8 cellular contexts compared by ENCODE assay signal in the genomic region with DNA sequence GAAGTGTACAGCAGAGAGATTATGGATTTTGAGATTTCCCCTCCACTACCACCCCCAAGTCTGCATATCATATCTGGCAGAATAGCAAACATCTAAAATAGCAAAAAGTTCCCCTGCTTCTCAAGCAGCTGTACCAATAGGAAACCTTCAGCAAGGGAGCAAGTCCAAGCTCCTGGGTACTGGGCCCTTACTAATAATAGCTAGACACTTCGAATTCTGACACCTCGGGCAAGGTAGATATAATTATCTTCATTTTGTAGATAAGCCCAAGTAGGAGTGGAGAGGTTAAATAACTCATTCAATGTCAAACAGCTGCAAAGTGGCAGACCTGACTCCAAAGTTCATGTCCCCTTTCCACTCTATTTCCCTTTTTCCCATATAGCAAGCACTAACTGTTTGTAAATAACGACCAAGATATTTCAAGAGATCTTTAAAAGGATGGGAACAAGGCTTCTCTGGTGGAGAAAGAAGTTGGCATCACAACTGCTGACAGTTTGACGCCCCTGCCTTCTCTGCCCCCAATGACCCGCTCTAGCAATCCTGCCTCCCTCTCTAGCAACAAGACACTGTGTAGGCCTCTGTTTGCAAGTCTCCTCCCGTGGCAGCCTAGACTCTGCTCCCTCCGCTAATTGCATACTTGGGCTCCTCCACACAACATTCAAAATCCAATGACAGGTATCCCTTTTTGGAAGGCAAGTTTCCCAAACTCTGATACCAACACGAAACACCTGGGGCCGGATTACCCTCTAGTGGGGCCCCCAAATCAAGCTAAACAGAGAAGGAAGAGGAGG. TPM values are rescaled to one million over a fixed set of nuclear protein-coding genes. Genes with fewer than 3 reads are reported as not detected.
DNase-seq lines count a peak whose midpoint lies in the region; TF ChIP-seq lines count a peak whose summit lies in the region.

No MANE protein-coding gene starts in this region.

- intact Hi-C loops in PC-9 (cut with micrococcal nuclease; ENCODE audit: unreplicated experiment): loop anchor here (2.0 to 5.0 kb wide), 2 partner anchors 18 to 311 kb away; a partner anchor contains a TSS

- 12 to 13% methylated on average over 9 of the region's 9 CpGs for WGBS in GM23248 (ENCODE audit: low coverage in 1 of 2, low lambda C conversion rate in 2 of 2, missing lambda C conversion rate in 2 of 2), 2 experiments
- whole genome bisulfite sequencing in ectodermal cell, 2 experiments: 41 to 43% methylated on average over 9 of the region's 9 CpGs

- in situ Hi-C loops in GM23248 (cut with MboI): no loop called here

- H3K79me2 ChIP-seq in GM23248 (ENCODE audit: insufficient read depth) (peaks cover 55% of the 10 kb centered on the region), PC-9 (ENCODE audit: low read depth) (peaks cover 50% of the 10 kb centered on the region)

- H3K36me3 ChIP-seq in GM23248 (ENCODE audit: low read depth): no peaks in the 10 kb centered on the region
- H3K36me3 ChIP-seq in PC-9 (ENCODE audit: low read depth): no peaks in the 10 kb centered on the region
- H3K36me3 ChIP-seq in ectodermal cell (ENCODE audit: control insufficient read depth, insufficient read depth, low read length): no peaks in the 10 kb centered on the region
- peaks cover 5% of the 10 kb centered on the region for H3K36me3 ChIP-seq in muscle layer of colon (ENCODE audit: insufficient read depth, low read length)

- H3F3A ChIP-seq in GM23248 (ENCODE audit: insufficient read depth) (peaks cover 38% of the 10 kb centered on the region), PC-9 (ENCODE audit: insufficient read depth, low read depth) (no peaks in the 10 kb centered on the region)

- H3K27ac ChIP-seq in GM23248 (peak overlapping the region; percentile 96), PC-9 (peak overlapping the region; percentile 28; the same call in 1 of the 2 replicates), ectodermal cell (ENCODE audit: insufficient read depth, low read depth, low read length, poor library complexity, severe bottlenecking) (no peak overlapping the region), muscle layer of colon (ENCODE audit: low read depth, low read length) (peak overlapping the region; percentile 94)

- H3K4me2 ChIP-seq in GM23248 (ENCODE audit: unreplicated experiment): peak overlapping the region; percentile 96
- H3K4me2 ChIP-seq in PC-9: peak overlapping the region; percentile 79

- H3K9me2 ChIP-seq in GM23248 (ENCODE audit: insufficient read depth) (no peaks in the 10 kb centered on the region), PC-9 (ENCODE audit: insufficient read depth) (no peaks in the 10 kb centered on the region)

- peak overlapping the region; percentile 97 for H2AFZ ChIP-seq in GM23248
- H2AFZ ChIP-seq in PC-9: peak overlapping the region; percentile 98

- H3K27me3 ChIP-seq in GM23248 (replicated peaks; ENCODE audit: insufficient read depth) (peaks cover 6% of the 10 kb centered on the region; the same call in 1 of the 2 replicates), PC-9 (ENCODE audit: insufficient read depth, low read depth) (peaks cover 9% of the 10 kb centered on the region), ectodermal cell (ENCODE audit: control insufficient read depth, insufficient read depth, low read length, poor library complexity, severe bottlenecking) (no peaks in the 10 kb centered on the region), muscle layer of colon (ENCODE audit: control insufficient read depth in 1 of 2, insufficient read depth in 2 of 2, low read length in 2 of 2) (no peaks in the 10 kb centered on the region)

- POLR2A ChIA-PET in PC-9 (lab: Charles Lee; ENCODE audit: unreplicated experiment): interaction anchor here (0.5 to 0.7 kb wide), 3 partner anchors 136 to 839 kb away, joined by 6 to 7 read pairs (median 6); no protein-coding TSS in a partner anchor

- H3K9me3 ChIP-seq in GM23248 (ENCODE audit: low read depth): no peaks in the 10 kb centered on the region
- no peaks in the 10 kb centered on the region for H3K9me3 ChIP-seq in PC-9 (ENCODE audit: insufficient read depth, low read depth)
- H3K9me3 ChIP-seq in ectodermal cell (ENCODE audit: control insufficient read depth, low read length): peaks cover 8% of the 10 kb centered on the region
- H3K9me3 ChIP-seq in muscle layer of colon (ENCODE audit: low read length): peaks cover 6% of the 10 kb centered on the region

- peaks cover 32% of the 10 kb centered on the region for H3K4me1 ChIP-seq in GM23248 (ENCODE audit: insufficient read depth)
- H3K4me1 ChIP-seq in PC-9 (replicated peaks; ENCODE audit: insufficient read depth): peaks cover 7% of the 10 kb centered on the region
- peaks cover 7% of the 10 kb centered on the region for H3K4me1 ChIP-seq in ectodermal cell (ENCODE audit: control insufficient read depth, insufficient read depth, low read length)
- H3K4me1 ChIP-seq in muscle layer of colon (ENCODE audit: insufficient read depth, low read length): peaks cover 10% of the 10 kb centered on the region

- no peak for TF ChIP-seq CTCF in PC-9 (conservative IDR thresholded peaks at IDR 0.05)

- CTCF ChIA-PET in PC-9 (lab: Charles Lee): no interaction called here

- DNase-seq in COLO668 (lab: John Stamatoyannopoulos, UW; ENCODE audit: unreplicated experiment) (peak; percentile 37), GM23248 (peak; percentile 15), PC-9 (no peak), NCI-H2029 (lab: John Stamatoyannopoulos, UW) (no peak), erythroblast (lab: John Stamatoyannopoulos, UW) (no peak)
- DNase-seq in activated CD8-positive, alpha-beta memory T cell treated with anti-CD3 and anti-CD28 coated beads for 24 hours: no peak

- no peak for TF ChIP-seq POLR2A in erythroblast (IDR thresholded peaks at IDR 0.05; ENCODE audit: low read length)

- H3K4me3 ChIP-seq in GM23248 (peak overlapping the region; percentile 92), PC-9 (peak overlapping the region; percentile 95), ectodermal cell (ENCODE audit: insufficient read depth, low read depth, low read length) (peak overlapping the region; percentile 96), muscle layer of colon (ENCODE audit: low read depth in 1 of 2, low read length in 2 of 2) (peak overlapping the region; percentile 85 to 95)

- H3K9ac ChIP-seq in GM23248: peak overlapping the region; percentile 98
- peak overlapping the region; percentile 79 for H3K9ac ChIP-seq in muscle layer of colon (ENCODE audit: low read length)

- H4K20me1 ChIP-seq in GM23248 (ENCODE audit: insufficient read depth) (no peaks in the 10 kb centered on the region; the same call in 1 of the 2 replicates), PC-9 (ENCODE audit: insufficient read depth) (peaks cover 5% of the 10 kb centered on the region; the same call in 1 of the 2 replicates)

- TSS peak; percentile 31 for BruUV-seq in PC-9 (replicated peaks; lab: Mats Ljungman, UMichigan)

RNA-seq across cellular contexts. Expression of a gene that starts 18.7 kb away (rescaled TPM):
- total RNA-seq in GM23248 (2014; rRNA removed; shearing (Covaris generic)): 71.3 and 84.6 TPM in 2 replicates
- polyA plus RNA-seq in GM23248 (2016; fragmentation: Nextera tagmentation; extraction: Ambion mirVana): 61.2 and 61.3 TPM in 2 replicates
- 99.6 and 120 TPM in 2 replicates for total RNA-seq in PC-9 (2021)
- polyA plus RNA-seq in ectodermal cell (2013, experiment 1 of 4): 130 TPM
- polyA plus RNA-seq in ectodermal cell (2013, experiment 2 of 4): 142 TPM
- polyA plus RNA-seq in ectodermal cell (2013, experiment 3 of 4): 91.0 TPM
- polyA plus RNA-seq in ectodermal cell (2013, experiment 4 of 4): 95.9 TPM

RNA-seq across cellular contexts. Expression of a gene that starts 59.1 kb away (rescaled TPM):
- total RNA-seq in GM23248 (2014; rRNA removed; shearing (Covaris generic)): not detected in 2 replicates
- polyA plus RNA-seq in GM23248 (2016; fragmentation: Nextera tagmentation; extraction: Ambion mirVana): not detected in 2 replicates
- total RNA-seq in PC-9 (2021): not detected in 2 replicates
- 1.3 TPM for polyA plus RNA-seq in ectodermal cell (2013, experiment 1 of 4)
- polyA plus RNA-seq in ectodermal cell (2013, experiment 2 of 4): 1.5 TPM
- polyA plus RNA-seq in ectodermal cell (2013, experiment 3 of 4): 1.0 TPM
- polyA plus RNA-seq in ectodermal cell (2013, experiment 4 of 4): 1.3 TPM

Comparison
In these comparisons a context has a peak if more than half of its experiments do, and no peak if none do; other contexts are left out.
1. DNase-seq: peak in COLO668 (single experiment) and GM23248 (single experiment); none in PC-9 (0 of 2), NCI-H2029 (single experiment), erythroblast (0 of 2) and activated CD8-positive, alpha-beta memory T cell treated with anti-CD3 and anti-CD28 coated beads for 24 hours (single experiment).
2. Peak in every context shown above with its lines, with median percentiles within 50 percentile points of each other: H3K4me3 ChIP-seq.